Comparison of ENCODE assay signal across 8 cellular contexts in genomic region chr9:74534847-74535246, GRCh38. TPM values are rescaled to one million over a fixed set of nuclear protein-coding genes. Genes with fewer than 3 reads are reported as not detected.
"Had no signal": no experiment of that assay in that cellular context is flagged by ENCODE, and none has a peak within 500 bp of the region (broad histone marks: within the 10 kb centered on the region; RNA-seq: fewer than 3 reads in every experiment).

No MANE protein-coding gene starts in this region.

- H3K9ac ChIP-seq: GM23248 had no signal

- H3K4me3 ChIP-seq: GM23248 had no signal

- H3K27ac ChIP-seq: GM23248 had no signal

- H2AFZ ChIP-seq: GM23248 had no signal

- DNase-seq: GM23248, GOT3, H9, HCEC 1CT, IMR-90 had no signal

- FAIRE-seq: H54, HTR-8/SVneo had no signal

RNA-seq across cellular contexts. Expression of gene RORB, which starts 37.7 kb away (rescaled TPM):
- total RNA-seq: GM23248, HT-29, IMR-90 had no signal
- polyA plus RNA-seq: GM23248, IMR-90 had no signal
